11 cellular contexts compared by ENCODE assay signal in the genomic region with DNA sequence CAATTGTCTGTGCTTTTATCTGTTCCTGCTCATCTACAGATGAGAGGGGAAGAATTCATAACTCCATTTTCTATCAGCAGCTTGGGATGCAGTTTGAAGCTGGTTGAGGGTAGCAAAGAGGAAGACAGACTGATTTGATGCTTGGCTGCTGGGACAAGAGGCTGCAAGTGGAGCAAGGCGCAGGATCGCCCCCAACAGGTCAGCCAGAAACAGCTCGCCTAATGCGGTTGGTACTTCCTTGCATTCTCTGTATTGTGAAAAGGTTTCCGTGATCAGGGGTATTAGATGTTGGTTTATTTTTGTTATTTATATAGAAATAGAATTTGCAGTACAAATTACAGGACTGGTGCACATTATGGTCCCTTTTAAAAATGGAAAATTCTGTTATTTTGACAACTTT. TPM values are rescaled to one million over a fixed set of nuclear protein-coding genes. Genes with fewer than 3 reads are reported as not detected.
DNase-seq lines count a peak whose midpoint lies in the region; ATAC-seq and TF ChIP-seq lines count a peak whose summit lies in the region.
"Had no signal": no experiment of that assay in that cellular context is flagged by ENCODE, and none has a peak within 500 bp of the region (broad histone marks: within the 10 kb centered on the region; RNA-seq: fewer than 3 reads in every experiment).

No MANE protein-coding gene starts in this region.

- H3K4ac ChIP-seq in H9 (ENCODE audit: low read depth, low read length): no peak overlapping the region

- no peak overlapping the region for H3K27ac Mint-ChIP-seq in Caco-2 (ENCODE audit: unreplicated experiment)
- no peak overlapping the region for H3K27ac Mint-ChIP-seq in H9
- no peak overlapping the region for H3K27ac Mint-ChIP-seq in T-cell
- H3K27ac Mint-ChIP-seq: activated naive CD8-positive, alpha-beta T cell had no signal

- no peak for TF ChIP-seq POLR2A in lower leg skin (IDR thresholded peaks at IDR 0.05)

- CTCF ChIA-PET in Caco-2 (lab: Charles Lee) (interaction anchor here (1.1 to 1.2 kb wide), 2 partner anchors 51 to 140 kb away, joined by 3 to 4 read pairs; no protein-coding TSS in a partner anchor), T-cell (lab: Charles Lee) (interaction anchor here in 1 of 2 donors (0.6 kb wide), 1 partner anchor 1155 kb away, joined by 4 read pairs; no protein-coding TSS in a partner anchor)

- H3K36me3 ChIP-seq in Caco-2 (ENCODE audit: control insufficient read depth, insufficient read depth, low read length): no peaks in the 10 kb centered on the region
- no peaks in the 10 kb centered on the region for H3K36me3 ChIP-seq in SJCRH30
- no peaks in the 10 kb centered on the region for H3K36me3 ChIP-seq in iPS DF 6.9 (ENCODE audit: control insufficient read depth, insufficient read depth, low read length)
- H3K36me3 ChIP-seq: Peyer's patch had no signal

- ATAC-seq in T-cell (replicated peaks in 1 of 4): no peak

- no peak overlapping the region for H2BK20ac ChIP-seq in H9 (ENCODE audit: low read depth, low read length, poor library complexity, severe bottlenecking)

- H2BK120ac ChIP-seq in H9 (ENCODE audit: low read depth, low read length, poor library complexity, severe bottlenecking): no peak overlapping the region

- H2AFZ ChIP-seq in H9 (ENCODE audit: low read length): no peak overlapping the region

- intact Hi-C loops in Caco-2 (cut with micrococcal nuclease; ENCODE audit: unreplicated experiment) (loop anchor here (1.0 kb wide), 1 partner anchor 46 kb away; no protein-coding TSS in a partner anchor), lower leg skin (cut with DNase I; ENCODE audit: low total_unique reads) (no loop called here)

- POLR2A ChIA-PET in Caco-2 (lab: Charles Lee) (no interaction called here), T-cell (lab: Charles Lee) (no interaction called here)

- no peak overlapping the region for H3K18ac ChIP-seq in H9 (ENCODE audit: insufficient read length, low read depth, low read length)

- H3K56ac ChIP-seq in H9 (ENCODE audit: insufficient read length, low read depth, low read length): no peak overlapping the region

- no peak overlapping the region for H3K23ac ChIP-seq in H9 (ENCODE audit: insufficient read length, low read depth, low read length)

- H3K9me3 ChIP-seq in Caco-2: peaks cover 3% of the 10 kb centered on the region; the same call in 1 of the 2 replicates
- no peaks in the 10 kb centered on the region for H3K9me3 ChIP-seq in H9 (ENCODE audit: control insufficient read depth, low read depth, low read length)
- H3K9me3 ChIP-seq in SJCRH30 (replicated peaks): peaks cover 4% of the 10 kb centered on the region
- H3K9me3 ChIP-seq in iPS DF 6.9 (ENCODE audit: control insufficient read depth, insufficient read depth, low read length): no peaks in the 10 kb centered on the region

- H4K20me1 ChIP-seq in H9 (ENCODE audit: control insufficient read depth, insufficient read depth, insufficient read length): no peaks in the 10 kb centered on the region

- no peak overlapping the region for H4K91ac ChIP-seq in H9 (ENCODE audit: insufficient read length, low read depth, low read length)

- H2AK5ac ChIP-seq in H9 (ENCODE audit: insufficient read length, low read length): no peak overlapping the region

- peaks cover 11% of the 10 kb centered on the region for H3K27me3 Mint-ChIP-seq in Caco-2 (ENCODE audit: insufficient read depth, unreplicated experiment)
- H3K27me3 Mint-ChIP-seq in H9 (ENCODE audit: low read depth): peaks cover 24% of the 10 kb centered on the region
- peaks cover 23 to 30% of the 10 kb centered on the region in 2 donors for H3K27me3 Mint-ChIP-seq in T-cell

- H4K5ac ChIP-seq in H9 (ENCODE audit: insufficient read length, low read depth, low read length): no peak overlapping the region

- peaks cover 3% of the 10 kb centered on the region for H3K9me3 Mint-ChIP-seq in Caco-2 (ENCODE audit: unreplicated experiment)
- peaks cover 30 to 51% of the 10 kb centered on the region in 2 experiments for H3K9me3 Mint-ChIP-seq in H9
- H3K9me3 Mint-ChIP-seq in T-cell: peaks cover 2 to 14% (median 6%) of the 10 kb centered on the region in 3 donors

- no peaks in the 10 kb centered on the region for H3K4me1 Mint-ChIP-seq in Caco-2 (ENCODE audit: low read depth, unreplicated experiment)
- no peaks in the 10 kb centered on the region for H3K4me1 Mint-ChIP-seq in H9
- H3K4me1 Mint-ChIP-seq in T-cell: no peaks in the 10 kb centered on the region

- H3K23me2 ChIP-seq in H9 (ENCODE audit: insufficient read length, low read depth, low read length, poor library complexity, severe bottlenecking): no peaks in the 10 kb centered on the region

- H3K27me3 ChIP-seq in Caco-2 (replicated peaks; ENCODE audit: control insufficient read depth, insufficient read depth, low read length): no peaks in the 10 kb centered on the region
- H3K27me3 ChIP-seq in H9 (ENCODE audit: insufficient read depth, low read length): no peaks in the 10 kb centered on the region
- no peaks in the 10 kb centered on the region for H3K27me3 ChIP-seq in SJCRH30
- no peaks in the 10 kb centered on the region for H3K27me3 ChIP-seq in iPS DF 6.9 (ENCODE audit: control insufficient read depth, insufficient read depth, low read length)
- H3K27me3 ChIP-seq: Peyer's patch had no signal

- H3K4me3 Mint-ChIP-seq in Caco-2 (ENCODE audit: unreplicated experiment) (no peak overlapping the region), H9 (no peak overlapping the region), T-cell (no peak overlapping the region)
- H3K4me3 Mint-ChIP-seq: activated naive CD8-positive, alpha-beta T cell had no signal

- BruUV-seq in Caco-2 (replicated peaks; lab: Mats Ljungman, UMichigan): no TSS peak

- H3K36me3 Mint-ChIP-seq in Caco-2 (ENCODE audit: insufficient read depth, unreplicated experiment) (no peaks in the 10 kb centered on the region), H9 (ENCODE audit: insufficient read depth in 1 of 3, low read depth in 3 of 3) (no peaks in the 10 kb centered on the region), T-cell (no peaks in the 10 kb centered on the region)

- no peak overlapping the region for H3K14ac ChIP-seq in H9 (ENCODE audit: insufficient read depth, low read length)

- no peak overlapping the region for H3K4me3 ChIP-seq in Caco-2 (ENCODE audit: low read depth, low read length)
- H3K4me3 ChIP-seq in SJCRH30: no peak overlapping the region
- no peak overlapping the region for H3K4me3 ChIP-seq in iPS DF 6.9 (ENCODE audit: low read length)
- H3K4me3 ChIP-seq in lower leg skin (ENCODE audit: low read depth, poor library complexity, severe bottlenecking): no peak overlapping the region
- H3K4me3 ChIP-seq: Peyer's patch had no signal

- TF ChIP-seq CTCF in Caco-2 (IDR thresholded peaks at IDR 0.05; ENCODE audit: insufficient read depth in 1 of 2, low read depth in 1 of 2, low read length in 1 of 2, severe bottlenecking in 1 of 2, unreplicated experiment in 1 of 2) (peak; percentile 31 to 33), H9 (conservative IDR thresholded peaks at IDR 0.05) (peak; percentile 67), lower leg skin (IDR thresholded peaks at IDR 0.05) (no peak)

- H3K4me1 ChIP-seq in Caco-2 (no peaks in the 10 kb centered on the region), H9 (ENCODE audit: insufficient read depth, low read length) (no peaks in the 10 kb centered on the region), SJCRH30 (no peaks in the 10 kb centered on the region), iPS DF 6.9 (ENCODE audit: control insufficient read depth, insufficient read depth, low read length) (no peaks in the 10 kb centered on the region)
- H3K4me1 ChIP-seq: Peyer's patch had no signal

- H2BK12ac ChIP-seq in H9 (ENCODE audit: insufficient read length, low read depth, low read length): no peak overlapping the region

- no peak overlapping the region for H2BK5ac ChIP-seq in H9 (ENCODE audit: insufficient read length, low read length)

- no peaks in the 10 kb centered on the region for H3K79me2 ChIP-seq in H9 (ENCODE audit: insufficient read depth, low read length)

- H3K4me2 ChIP-seq in H9 (ENCODE audit: insufficient read depth, insufficient read length, low read length): no peak overlapping the region

- no peak overlapping the region for H3K9ac ChIP-seq in H9 (ENCODE audit: extremely low read depth, insufficient read length, low read length)

- H3T11ph ChIP-seq in H9 (ENCODE audit: low read length): no peak overlapping the region

- no peak overlapping the region for H4K8ac ChIP-seq in H9 (replicated peaks; ENCODE audit: insufficient read length, low read depth, low read length)

- H2BK15ac ChIP-seq in H9 (ENCODE audit: low read depth, low read length): no peak overlapping the region

- WGBS in H9 (ENCODE audit: extremely low coverage, insufficient read length, low lambda C conversion rate): no CpG with 5 or more reads among the region's 5 CpGs
- WGBS in iPS DF 6.9 (ENCODE audit: insufficient coverage, insufficient read length): 100% methylated on average over 1 of the region's 5 CpGs
- WGBS in lower leg skin, 2 donors: 25 to 27% methylated on average over 5 of the region's 5 CpGs

- H3K27ac ChIP-seq in H9 (ENCODE audit: insufficient read length, low read depth, low read length) (no peak overlapping the region), SJCRH30 (no peak overlapping the region), iPS DF 6.9 (ENCODE audit: low read length) (no peak overlapping the region)
- H3K27ac ChIP-seq: Peyer's patch had no signal

- DNase-seq in Caco-2 (peak in 1 of 2 experiments; percentile 29), H9 (peak; percentile 57), SJCRH30 (peak; percentile 45 to 64), iPS DF 6.9 (ENCODE audit: low read depth, low spot score) (peak; percentile 25), HuH-7.5 (ENCODE audit: low spot score) (no peak), T-cell (no peak), lower leg skin (ENCODE audit: low spot score in 2 of 2) (no peak), NCI-H2227 (lab: John Stamatoyannopoulos, UW; ENCODE audit: unreplicated experiment) (no peak)
- DNase-seq: midbrain had no signal

- no peaks in the 10 kb centered on the region for H3K79me1 ChIP-seq in H9 (ENCODE audit: insufficient read depth, low read depth, low read length, poor library complexity, severe bottlenecking)

RNA-seq across cellular contexts. Expression of gene ZNF883, which starts 40.6 kb away (rescaled TPM):
- total RNA-seq in Caco-2 (2022) (not detected in 2 replicates), H9 (2021) (10.7 and 13.2 TPM in 2 replicates), T-cell (1 to 10 TPM in 2 of 5 donors, under 1 TPM in 2, not detected in 1; 0.73 to 1.4 (median 0.96) TPM), lower leg skin (1 to 10 TPM in 2 of 4 donors, under 1 TPM in 1, not detected in 1; 0.27 to 1.4 (median 1.0) TPM)
- total RNA-seq in SJCRH30 (2014; rRNA removed; shearing (Covaris generic)): not detected in 2 replicates

Comparison
In these comparisons a context has a peak if more than half of its experiments do, and no peak if none do; other contexts are left out.
1. DNase-seq: peak in H9 (single experiment), SJCRH30 (2 of 2) and iPS DF 6.9 (single experiment); none in HuH-7.5 (single experiment), T-cell (0 of 34), lower leg skin (0 of 2) and NCI-H2227 (single experiment).
2. CTCF ChIP-seq: peak in Caco-2 (2 of 2) and H9 (single experiment); none in lower leg skin (0 of 3).